ENCODE assay signal across 3 cellular contexts in genomic region chr6:153927867-153928266, GRCh38.
TF ChIP-seq lines count a peak whose summit lies in the region.

No MANE protein-coding gene starts in this region.

TF ChIP-seq in HepG2, 621 proteins besides CTCF, POLR2A, EP300 and RAD21:
- TF ChIP-seq PAF1 (CRISPR knock-in tag; IDR thresholded peaks at IDR 0.05) (no peak), CEBPB (IDR thresholded peaks at IDR 0.05; ENCODE audit: borderline replicate concordance, low read depth, low read length) (peak; percentile 88)

TF ChIP-seq in K562, 482 proteins besides CTCF, POLR2A, EP300 and RAD21:
- TF ChIP-seq SMARCC2 (IDR thresholded peaks at IDR 0.05; ENCODE audit: low read depth) (no peak), ZNF584 (CRISPR knock-in tag; IDR thresholded peaks at IDR 0.05; ENCODE audit: low read depth) (no peak), CBFA2T2 (conservative IDR thresholded peaks at IDR 0.05) (no peak), ZNF165 (CRISPR knock-in tag; IDR thresholded peaks at IDR 0.05; ENCODE audit: borderline replicate concordance) (no peak), ZNF124 (CRISPR knock-in tag; IDR thresholded peaks at IDR 0.05) (no peak), GTF2A2 (tag; IDR thresholded peaks at IDR 0.05) (no peak), ZNF217 (CRISPR knock-in tag; IDR thresholded peaks at IDR 0.05) (no peak), CEBPG (CRISPR knock-in tag; IDR thresholded peaks at IDR 0.05) (no peak), CEBPG (tag; conservative IDR thresholded peaks at IDR 0.05 in 1 of 2, IDR thresholded peaks at IDR 0.05 in 1 of 2) (peak; percentile 54 to 95), ARID3A (IDR thresholded peaks at IDR 0.05; ENCODE audit: borderline replicate concordance, low read depth, low read length) (no peak), LEF1 (IDR thresholded peaks at IDR 0.05) (no peak), TGIF2 (CRISPR knock-in tag; IDR thresholded peaks at IDR 0.05) (no peak), CEBPB (tag; IDR thresholded peaks at IDR 0.05) (peak; percentile 79), WHSC1 (IDR thresholded peaks at IDR 0.05; ENCODE audit: low read length) (no peak)

TF ChIP-seq in H1, 55 proteins besides CTCF, POLR2A, EP300 and RAD21:
- TF ChIP-seq CEBPB (IDR thresholded peaks at IDR 0.05; ENCODE audit: low read depth, low read length), result peak; percentile 81; the same call in 1 of the 2 replicates
- TF ChIP-seq CTBP2 (IDR thresholded peaks at IDR 0.05; ENCODE audit: borderline replicate concordance, insufficient read depth, insufficient read length, low read length), result no peak
- TF ChIP-seq BRCA1 (IDR thresholded peaks at IDR 0.05; ENCODE audit: low read depth, low read length), result no peak
- TF ChIP-seq GABPA (IDR thresholded peaks at IDR 0.05; ENCODE audit: borderline replicate concordance, insufficient read depth, low read length), result no peak
- no peak for TF ChIP-seq TBP (IDR thresholded peaks at IDR 0.05; ENCODE audit: low read depth, low read length)
- no peak for TF ChIP-seq JUN (IDR thresholded peaks at IDR 0.05; ENCODE audit: low read depth, low read length)
